14 cellular contexts compared by ENCODE assay signal in genomic region chr10:23325132-23325531, GRCh38. TPM values are rescaled to one million over a fixed set of nuclear protein-coding genes. Genes with fewer than 3 reads are reported as not detected.
DNase-seq lines count a peak whose midpoint lies in the region; ATAC-seq and TF ChIP-seq lines count a peak whose summit lies in the region.
"Had no signal": no experiment of that assay in that cellular context is flagged by ENCODE, and none has a peak within 500 bp of the region (broad histone marks: within the 10 kb centered on the region; RNA-seq: fewer than 3 reads in every experiment).

No MANE protein-coding gene starts in this region.

- POLR2A ChIA-PET in A673 (lab: Charles Lee; ENCODE audit: low non-redundant PET) = interaction anchor here (0.7 kb wide), 1 partner anchor 20 kb away, joined by 5 read pairs; no protein-coding TSS in a partner anchor

- peaks cover 7% of the 10 kb centered on the region for H3K4me1 ChIP-seq in A673 (ENCODE audit: insufficient read depth, low read length, poor library complexity, severe bottlenecking)
- no peaks in the 10 kb centered on the region for H3K4me1 ChIP-seq in uterus
- H3K4me1 ChIP-seq: BLaER1 had no signal

- H3K9me3 ChIP-seq in A673 (ENCODE audit: low read depth, low read length, poor library complexity, severe bottlenecking) (no peaks in the 10 kb centered on the region), uterus (no peaks in the 10 kb centered on the region)

- H3K27me3 ChIP-seq in A673 (replicated peaks; ENCODE audit: insufficient read depth, low read depth, low read length, poor library complexity) (no peaks in the 10 kb centered on the region), uterus (no peaks in the 10 kb centered on the region)
- H3K27me3 ChIP-seq: BLaER1 had no signal

- H3K36me3 ChIP-seq in A673 (ENCODE audit: insufficient read depth, low read length, poor library complexity, severe bottlenecking) (no peaks in the 10 kb centered on the region), uterus (no peaks in the 10 kb centered on the region)
- H3K36me3 ChIP-seq: BLaER1 had no signal

- H3K4me3 ChIP-seq in A673 (ENCODE audit: low read depth, low read length, poor library complexity, severe bottlenecking) = no peak overlapping the region
- no peak overlapping the region for H3K4me3 ChIP-seq in uterus
- H3K4me3 ChIP-seq: BLaER1, SK-N-MC had no signal

- ATAC-seq in Right ventricle myocardium superior (ENCODE audit: poor library complexity) (peak; percentile 64), GM21619 (IDR thresholded peaks at IDR 0.05; ENCODE audit: unreplicated experiment) (peak; percentile 93), HG03442 (IDR thresholded peaks at IDR 0.05; ENCODE audit: unreplicated experiment) (peak; percentile 92)
- ATAC-seq in stimulated activated naive CD8-positive, alpha-beta T cell treated with anti-CD3 and anti-CD28 coated beads, Interleukin-15, Interleukin-2, amounts not matched to agents 100 U/mL and 50 U/mL, for 24 hours = peak; percentile 46
- ATAC-seq: natural killer cell treated with Interleukin-12 subunit alpha and Interleukin-12 subunit beta and Interleukin-15 and Interleukin-18, amount 100 ng/mL, for 72 hours had no signal

- intact Hi-C loops in Right ventricle myocardium superior (cut with DNase I) = no loop called here
- intact Hi-C loops in cardiac septum (cut with DNase I) = no loop called here
- intact Hi-C loops in A673 (cut with micrococcal nuclease; ENCODE audit: unreplicated experiment) = no loop called here
- intact Hi-C loops in uterus (cut with DNase I; ENCODE audit: low total_unique reads) = no loop called here

- no peak for DNase-seq in Right ventricle myocardium superior
- no peak for DNase-seq in cardiac septum (ENCODE audit: low spot score)
- DNase-seq in stimulated activated naive CD8-positive, alpha-beta T cell treated with anti-CD3 and anti-CD28 coated beads, Interleukin-15, Interleukin-2, amounts not matched to agents 100 U/mL and 50 U/mL, for 24 hours = no peak
- DNase-seq in A673 (ENCODE audit: low spot score) = no peak
- no peak for DNase-seq in uterus
- DNase-seq in NCI-H510A treated with DMSO at 0.1 percent for 48 hours (lab: John Stamatoyannopoulos, UW) = no peak
- DNase-seq: activated CD8-positive, alpha-beta memory T cell treated with anti-CD3 and anti-CD28 coated beads, Interleukin-2, amount 50 U/mL, for 48 hours; hypothalamus; NCI-H2171 treated with DMSO at 0.1 percent for 48 hours had no signal

- no TSS peak for BruUV-seq in A673 (replicated peaks; lab: Mats Ljungman, UMichigan)

- no peak for TF ChIP-seq POLR2A in uterus (IDR thresholded peaks at IDR 0.05)

- CTCF ChIA-PET in A673 (lab: Charles Lee) = no interaction called here

- no peak for TF ChIP-seq CTCF in A673 (conservative IDR thresholded peaks at IDR 0.05; ENCODE audit: low read depth, low read length)
- TF ChIP-seq CTCF in uterus (IDR thresholded peaks at IDR 0.05) = no peak

- no peak overlapping the region for H3K27ac ChIP-seq in A673 (ENCODE audit: low read depth, low read length, poor library complexity, severe bottlenecking)
- no peak overlapping the region for H3K27ac ChIP-seq in uterus
- H3K27ac ChIP-seq: BLaER1 had no signal

RNA-seq across cellular contexts. Expression of gene C10orf67, which starts 19.5 kb away (rescaled TPM):
- total RNA-seq in Right ventricle myocardium superior (0.54 TPM), cardiac septum (0.35 TPM), A673 (2021) (0.13 and 0.50 TPM in 2 replicates), uterus (under 1 TPM in 1 of 4 donors, not detected in 3; 0.21 TPM)
- total RNA-seq: natural killer cell treated with Interleukin-12 subunit alpha and Interleukin-12 subunit beta and Interleukin-15 and Interleukin-18, amount 100 ng/mL, for 72 hours had no signal
